8 cellular contexts compared by ENCODE assay signal in the genomic region with DNA sequence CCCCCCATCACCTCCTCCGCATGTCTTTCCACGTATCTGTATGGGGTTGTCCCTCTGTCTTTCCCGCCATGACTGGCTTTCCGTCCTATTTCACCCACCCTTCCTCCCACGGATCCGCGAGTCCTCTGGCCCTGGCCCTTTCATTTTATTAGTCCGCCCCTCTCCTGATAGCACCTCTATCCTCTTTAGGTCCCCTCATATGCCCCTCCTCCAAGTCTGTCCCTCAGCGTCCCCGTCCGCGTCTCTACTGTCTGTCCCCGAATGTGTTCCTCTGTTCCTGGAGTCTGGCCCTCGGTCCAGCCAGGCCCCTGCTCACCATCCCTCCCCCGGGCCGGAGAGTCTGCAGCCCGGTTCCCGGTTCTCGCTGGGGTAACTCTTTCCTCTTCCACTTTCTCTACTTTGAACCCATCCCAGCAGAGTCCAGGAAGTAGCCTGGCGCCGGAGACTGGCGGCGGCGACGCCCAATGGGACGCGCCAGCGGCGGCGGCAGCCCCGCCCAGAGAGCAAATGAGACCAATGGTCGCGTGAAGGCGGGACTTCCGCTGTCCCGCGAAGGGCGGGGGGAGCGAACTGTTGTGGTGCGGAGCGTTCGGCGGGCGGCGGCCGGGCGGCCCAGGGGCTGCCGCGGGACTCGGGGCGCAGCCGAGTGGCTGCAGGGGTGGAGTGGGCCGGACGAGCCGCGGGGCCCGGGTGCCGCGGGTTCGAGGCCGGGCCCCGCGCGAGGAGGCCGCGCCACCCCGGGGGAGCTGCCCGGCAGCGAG. TPM values are rescaled to one million over a fixed set of nuclear protein-coding genes. Genes with fewer than 3 reads are reported as not detected.
A peak's percentile ranks its signal among the peaks of the same experiment; 100 is the strongest.
DNase-seq lines count a peak whose midpoint lies in the region; ATAC-seq, FAIRE-seq and TF ChIP-seq lines count a peak whose summit lies in the region.

A gene with protein sequence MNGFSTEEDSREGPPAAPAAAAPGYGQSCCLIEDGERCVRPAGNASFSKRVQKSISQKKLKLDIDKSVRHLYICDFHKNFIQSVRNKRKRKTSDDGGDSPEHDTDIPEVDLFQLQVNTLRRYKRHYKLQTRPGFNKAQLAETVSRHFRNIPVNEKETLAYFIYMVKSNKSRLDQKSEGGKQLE (plus strand): TSS at position 576 of the 761 bp plus-strand sequence. CDS start 608 bp downstream, outside the sequence.

- H3K4me3 ChIP-seq in parathyroid adenoma (ENCODE audit: low read depth, low read length): peak within 1 kb of the TSS; percentile 90
- H3K4me3 ChIP-seq in tibial artery: peak within 1 kb of the TSS; percentile 89 to 98

- H3K27ac Mint-ChIP-seq in activated naive CD8-positive, alpha-beta T cell treated with anti-CD3 and anti-CD28 coated beads, Interleukin-2, amount 50 U/mL, for 24 hours: peak within 1 kb of the TSS; percentile 85

- no peaks in the 10 kb centered on the region for H3K9me3 Mint-ChIP-seq in activated naive CD8-positive, alpha-beta T cell treated with anti-CD3 and anti-CD28 coated beads, Interleukin-2, amount 50 U/mL, for 24 hours

- H3K4me1 Mint-ChIP-seq in activated naive CD8-positive, alpha-beta T cell treated with anti-CD3 and anti-CD28 coated beads, Interleukin-2, amount 50 U/mL, for 24 hours: peaks cover 45% of the 10 kb centered on the region

- H3K27me3 ChIP-seq in parathyroid adenoma (ENCODE audit: control insufficient read depth, insufficient read depth, low read length): no peaks in the 10 kb centered on the region
- H3K27me3 ChIP-seq in tibial artery: no peaks in the 10 kb centered on the region

- no peaks in the 10 kb centered on the region for H3K27me3 Mint-ChIP-seq in activated naive CD8-positive, alpha-beta T cell treated with anti-CD3 and anti-CD28 coated beads, Interleukin-2, amount 50 U/mL, for 24 hours

- FAIRE-seq in GM12891 (lab: Jason Lieb, UNC): peak; percentile 97

- H3K9me3 ChIP-seq in parathyroid adenoma (ENCODE audit: control insufficient read depth, low read length) (no peaks in the 10 kb centered on the region), tibial artery (no peaks in the 10 kb centered on the region)

- peak within 1 kb of the TSS; percentile 71 for H3K4me2 ChIP-seq in parathyroid adenoma (ENCODE audit: low read length)

- peaks cover 25% of the 10 kb centered on the region for H3K36me3 Mint-ChIP-seq in activated naive CD8-positive, alpha-beta T cell treated with anti-CD3 and anti-CD28 coated beads, Interleukin-2, amount 50 U/mL, for 24 hours (ENCODE audit: low read depth)

- TF ChIP-seq CTCF in parathyroid adenoma (IDR thresholded peaks at IDR 0.05) (no peak), tibial artery (IDR thresholded peaks at IDR 0.05) (no peak)

- DNase-seq in GM12891 (ENCODE audit: insufficient read length, low spot score) (peak; percentile 99), NCI-H1436 (lab: John Stamatoyannopoulos, UW) (peak; percentile 90), SW480 (ENCODE audit: low spot score) (peak; percentile 94), Right ventricle myocardium superior (peak; percentile 98), tibial artery (peak; percentile 96 to 98)
- DNase-seq in activated naive CD8-positive, alpha-beta T cell treated with anti-CD3 and anti-CD28 coated beads, Interleukin-2, amount 50 U/mL, for 24 hours: peak; percentile 95

- peak within 1 kb of the TSS; percentile 41 for H3K9ac ChIP-seq in parathyroid adenoma

- no peaks in the 10 kb centered on the region for H3K4me1 ChIP-seq in parathyroid adenoma
- peaks cover 0 to 38% (median 29%) of the 10 kb centered on the region in 4 donors for H3K4me1 ChIP-seq in tibial artery

- ATAC-seq in HG02763 (IDR thresholded peaks at IDR 0.05; ENCODE audit: unreplicated experiment) (peak; percentile 90), Right ventricle myocardium superior (ENCODE audit: poor library complexity) (peak; percentile 99)
- peak; percentile 96 for ATAC-seq in activated naive CD8-positive, alpha-beta T cell treated with anti-CD3 and anti-CD28 coated beads, Interleukin-2, amount 50 U/mL, for 24 hours

- peak within 1 kb of the TSS; percentile 83 for H2AFZ ChIP-seq in parathyroid adenoma

- H3K36me3 ChIP-seq in parathyroid adenoma (ENCODE audit: control insufficient read depth, insufficient read depth, low read length) (no peaks in the 10 kb centered on the region), tibial artery (peaks cover under 1 to 21% (median 10%) of the 10 kb centered on the region in 3 donors)

- TF ChIP-seq POLR2A in GM12891 (IDR thresholded peaks at IDR 0.05; ENCODE audit: low read depth, low read length): peak; percentile 69

- intact Hi-C loops in Right ventricle myocardium superior (cut with DNase I): no loop called here
- intact Hi-C loops in tibial artery (cut with DNase I; ENCODE audit: low total_unique reads): no loop called here

- H3K79me2 ChIP-seq in parathyroid adenoma: peaks cover 13% of the 10 kb centered on the region

- H3K27ac ChIP-seq in parathyroid adenoma (peak within 1 kb of the TSS; percentile 58), tibial artery (peak within 1 kb of the TSS; percentile 86 to 91)

- H3K4me3 Mint-ChIP-seq in activated naive CD8-positive, alpha-beta T cell treated with anti-CD3 and anti-CD28 coated beads, Interleukin-2, amount 50 U/mL, for 24 hours: peak within 1 kb of the TSS; percentile 94

TF ChIP-seq in GM12891, 5 proteins besides CTCF, POLR2A, EP300 and RAD21:
- no peak for TF ChIP-seq PAX5 (IDR thresholded peaks at IDR 0.05; ENCODE audit: insufficient read depth, low read length, severe bottlenecking)
- TF ChIP-seq SPI1 (IDR thresholded peaks at IDR 0.05; ENCODE audit: low read depth, low read length): peak; percentile 33

RNA-seq across cellular contexts. Expression of the gene that starts here (rescaled TPM):
- polyA plus RNA-seq in GM12891 (2012; ENCODE audit: low read depth, missing spikeins): 16.6 TPM
- 32.4 TPM for total RNA-seq in Right ventricle myocardium superior

Comparison
In these comparisons a context has a peak if more than half of its experiments do, and no peak if none do; other contexts are left out.
1. Peak in every context shown above with its lines: DNase-seq, ATAC-seq, H3K4me3 ChIP-seq and H3K27ac ChIP-seq.